8 cellular contexts compared by ENCODE assay signal in genomic region chr22:49789289-49790141, GRCh38. TPM values are rescaled to one million over a fixed set of nuclear protein-coding genes. Genes with fewer than 3 reads are reported as not detected.
DNase-seq lines count a peak whose midpoint lies in the region; ATAC-seq and TF ChIP-seq lines count a peak whose summit lies in the region.

No MANE protein-coding gene starts in this region.

- H3K27ac ChIP-seq in heart right ventricle, result peak overlapping the region; percentile 30 to 85 (median 75)

- WGBS in heart right ventricle, 2 donors, result 68 to 71% methylated on average over 26 of the region's 26 CpGs

- peak; percentile 18 to 71 (median 50) for ATAC-seq in heart right ventricle
- ATAC-seq in GM18511 (IDR thresholded peaks at IDR 0.05; ENCODE audit: unreplicated experiment), result no peak
- no peak for ATAC-seq in HG03095 (IDR thresholded peaks at IDR 0.05; ENCODE audit: unreplicated experiment)

- H3K9me3 ChIP-seq in heart right ventricle, result no peaks in the 10 kb centered on the region

- H3K4me1 ChIP-seq in heart right ventricle, result peaks cover 28 to 82% (median 71%) of the 10 kb centered on the region in 9 donors

- H3K4me3 ChIP-seq in heart right ventricle, result peak overlapping the region in 5 of 10 donors; percentile 4 to 31 (median 13)

- TF ChIP-seq CTCF in heart right ventricle (IDR thresholded peaks at IDR 0.05), result no peak

- H3K27me3 ChIP-seq in heart right ventricle, result no peaks in the 10 kb centered on the region

- H3K27me3 Mint-ChIP-seq in activated T-cell treated with anti-CD3 and anti-CD28 coated beads, Interleukin-2, amount 50 U/mL, for 24 hours, result no peaks in the 10 kb centered on the region

- H3K36me3 Mint-ChIP-seq in activated T-cell treated with anti-CD3 and anti-CD28 coated beads, Interleukin-2, amount 50 U/mL, for 24 hours (ENCODE audit: low read depth), result peaks cover 92% of the 10 kb centered on the region

- peaks cover 0 to 78% (median 21%) of the 10 kb centered on the region in 9 donors for H3K36me3 ChIP-seq in heart right ventricle

- H3K9me3 Mint-ChIP-seq in activated T-cell treated with anti-CD3 and anti-CD28 coated beads, Interleukin-2, amount 50 U/mL, for 24 hours, result no peaks in the 10 kb centered on the region

- peaks cover 60% of the 10 kb centered on the region for H3K4me1 Mint-ChIP-seq in activated T-cell treated with anti-CD3 and anti-CD28 coated beads, Interleukin-2, amount 50 U/mL, for 24 hours (ENCODE audit: low read depth)

- DNase-seq in HuH-7.5 (ENCODE audit: low spot score) (peak; percentile 78), heart right ventricle (peak in 1 of 2 donors; percentile 56), NCI-H1930 (lab: John Stamatoyannopoulos, UW) (no peak), NCI-H345 (lab: John Stamatoyannopoulos, UW) (no peak)
- DNase-seq in activated T-cell treated with anti-CD3 and anti-CD28 coated beads, Interleukin-2, amount 50 U/mL, for 24 hours, result peak; percentile 49
- peak; percentile 12 to 34 for DNase-seq in stimulated activated CD4-positive, alpha-beta T cell treated with anti-CD3 and anti-CD28 coated beads, Interleukin-4, amount 100 ng/mL, for 4 hours

- peak overlapping the region; percentile 47 for H3K4me3 Mint-ChIP-seq in activated T-cell treated with anti-CD3 and anti-CD28 coated beads, Interleukin-2, amount 50 U/mL, for 24 hours

- intact Hi-C loops in heart right ventricle (cut with DNase I), result loop anchor here in 2 of 10 donors (5.0 to 10.0 kb wide), 3 partner anchors 65 to 128 kb away; partner anchors contain the start of genes ALG12 (in 2 of the 2), CRELD2 (in 2 of the 2) and ZBED4 (in 2 of the 2)

- H3K27ac Mint-ChIP-seq in activated T-cell treated with anti-CD3 and anti-CD28 coated beads, Interleukin-2, amount 50 U/mL, for 24 hours, result peak overlapping the region; percentile 92

RNA-seq across cellular contexts. Expression of gene BRD1, which starts 38.2 kb away (rescaled TPM):
- total RNA-seq in heart right ventricle, result 10 to 100 TPM; 14.6 to 23.2 (median 16.9) TPM
- 10 to 100 TPM in 1 of 2 donors, 1 to 10 TPM in 1; 8.2 to 22.9 TPM for polyA plus RNA-seq in heart right ventricle

Comparison
In these comparisons a context has a peak if more than half of its experiments do, and no peak if none do; other contexts are left out.
1. DNase-seq: peak in HuH-7.5 (single experiment), activated T-cell treated with anti-CD3 and anti-CD28 coated beads, Interleukin-2, amount 50 U/mL, for 24 hours (single experiment) and stimulated activated CD4-positive, alpha-beta T cell treated with anti-CD3 and anti-CD28 coated beads, Interleukin-4, amount 100 ng/mL, for 4 hours (2 of 2); none in NCI-H1930 (0 of 2) and NCI-H345 (single experiment).
2. ATAC-seq: peak in heart right ventricle (8 of 8); none in GM18511 (single experiment) and HG03095 (single experiment).